ENCODE assay signal across 22 cellular contexts in the genomic region with DNA sequence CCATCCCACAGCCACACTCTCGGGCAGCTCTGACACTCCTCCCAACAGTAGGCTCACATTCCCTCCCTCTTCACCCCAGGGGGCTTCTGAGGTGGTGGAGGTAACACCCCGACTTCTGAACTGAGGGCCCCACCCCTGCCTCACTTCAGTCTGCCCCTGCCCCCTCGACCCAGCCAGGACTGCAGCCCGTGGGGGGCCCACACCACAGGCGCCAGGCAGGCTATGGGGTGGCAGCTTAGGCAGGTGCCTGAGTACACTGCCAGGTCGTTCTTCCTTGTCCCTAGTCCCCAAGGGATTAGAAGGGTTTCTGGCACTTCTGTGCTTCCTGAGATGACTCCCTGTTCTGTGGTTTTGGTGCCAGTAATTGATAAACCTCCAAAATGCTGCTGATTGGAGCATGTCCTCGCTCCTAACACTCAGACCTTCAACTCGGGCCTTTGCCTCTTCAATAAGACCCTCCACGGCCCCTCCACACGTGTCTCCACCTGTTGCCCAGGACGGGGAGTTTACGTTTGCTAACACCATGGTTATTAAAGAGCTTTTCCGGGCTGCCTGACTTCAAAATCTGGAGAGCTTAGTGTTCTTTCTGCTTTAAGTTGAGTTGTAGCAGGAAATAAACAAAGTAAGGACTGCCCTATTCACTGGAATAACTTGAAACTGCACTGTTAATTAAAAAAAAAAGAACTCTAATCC. TPM values are rescaled to one million over a fixed set of nuclear protein-coding genes. Genes with fewer than 3 reads are reported as not detected.
DNase-seq lines count a peak whose midpoint lies in the region; ATAC-seq, FAIRE-seq and TF ChIP-seq lines count a peak whose summit lies in the region.
"Had no signal": no experiment of that assay in that cellular context is flagged by ENCODE, and none has a peak within 500 bp of the region (broad histone marks: within the 10 kb centered on the region; RNA-seq: fewer than 3 reads in every experiment).

No MANE protein-coding gene starts in this region.

- DNase-seq in NCI-H2171 treated with DMSO at 0.1 percent for 48 hours (lab: John Stamatoyannopoulos, UW) (peak; percentile 15), NCI-H2171 (lab: John Stamatoyannopoulos, UW) (no peak), Panc1 (ENCODE audit: low read depth, low spot score) (no peak), left lung (no peak), upper lobe of right lung (no peak), globus pallidus (ENCODE audit: low spot score) (no peak), Right ventricle myocardium superior (no peak), D721Med (ENCODE audit: insufficient read length, low spot score) (no peak)
- DNase-seq: Calu3, foreskin melanocyte, islet precursor cell, NCI-H1694 treated with DMSO at 0.1 percent for 48 hours, NCI-H524 had no signal

- H3K36me3 ChIP-seq in Panc1 (ENCODE audit: control insufficient read depth, insufficient read depth, low read length) (no peaks in the 10 kb centered on the region), left lung (no peaks in the 10 kb centered on the region), upper lobe of right lung (no peaks in the 10 kb centered on the region)
- H3K36me3 ChIP-seq: tibial nerve had no signal

- no peak for TF ChIP-seq CTCF in Panc1 (IDR thresholded peaks at IDR 0.05)
- no peak for TF ChIP-seq CTCF in left lung (IDR thresholded peaks at IDR 0.05)
- no peak for TF ChIP-seq CTCF in upper lobe of right lung (IDR thresholded peaks at IDR 0.05)
- no peak for TF ChIP-seq CTCF in D721Med (IDR thresholded peaks at IDR 0.05; ENCODE audit: insufficient read depth, missing control alignments)

- H3K4me3 ChIP-seq in Panc1 (ENCODE audit: low read depth in 2 of 2, low read length in 2 of 2) (no peak overlapping the region), left lung (no peak overlapping the region), upper lobe of right lung (no peak overlapping the region)
- H3K4me3 ChIP-seq: smooth muscle cell, tibial nerve had no signal

- BruUV-seq in Panc1 (replicated peaks; lab: Mats Ljungman, UMichigan) = no TSS peak

- ATAC-seq in Panc1 (0 out of 2 replicates have a peak, but pooled peaks have one; percentile 51), left lung (peak; percentile 81), upper lobe of right lung (peak; percentile 72), Right ventricle myocardium superior (ENCODE audit: poor library complexity) (no peak)
- ATAC-seq: activated naive CD4-positive, alpha-beta T cell treated with anti-CD3 and anti-CD28 coated beads, Interleukin-2, amount 50 U/mL, for 72 hours; SK-N-SH treated with all-trans-retinoic acid at 6 μM for 48 hours had no signal

- H3K9me3 ChIP-seq in Panc1 (ENCODE audit: control insufficient read depth, insufficient read depth, low read depth, low read length) (no peaks in the 10 kb centered on the region), left lung (no peaks in the 10 kb centered on the region), upper lobe of right lung (no peaks in the 10 kb centered on the region)
- H3K9me3 ChIP-seq: tibial nerve had no signal

- FAIRE-seq in D721Med (lab: Jason Lieb, UNC) = no peak
- FAIRE-seq: astrocyte, HTR-8/SVneo had no signal

- no peaks in the 10 kb centered on the region for H3K27me3 ChIP-seq in Panc1 (ENCODE audit: control insufficient read depth, insufficient read depth, low read length)
- H3K27me3 ChIP-seq in left lung = no peaks in the 10 kb centered on the region
- no peaks in the 10 kb centered on the region for H3K27me3 ChIP-seq in upper lobe of right lung
- H3K27me3 ChIP-seq: tibial nerve had no signal

- CTCF ChIA-PET in Panc1 (lab: Charles Lee) = no interaction called here

- POLR2A ChIA-PET in Panc1 (lab: Charles Lee) = interaction anchor here (0.5 kb wide), 1 partner anchor 43 kb away, joined by 4 read pairs; no protein-coding TSS in a partner anchor

- no peaks in the 10 kb centered on the region for H3K4me1 ChIP-seq in Panc1 (ENCODE audit: control insufficient read depth, insufficient read depth, low read length)
- no peaks in the 10 kb centered on the region for H3K4me1 ChIP-seq in left lung
- H3K4me1 ChIP-seq in upper lobe of right lung = no peaks in the 10 kb centered on the region
- H3K4me1 ChIP-seq: tibial nerve had no signal

- in situ Hi-C loops in Panc1 (cut with HindIII; ENCODE audit: low pct_unique_long_range_greater_than_20kb, low sequenced_read_pairs) = no loop called here

- H3K27ac ChIP-seq in Panc1 (ENCODE audit: low read length) (no peak overlapping the region), left lung (peak overlapping the region; percentile 23 to 44), upper lobe of right lung (peak overlapping the region; percentile 71)
- H3K27ac ChIP-seq: epithelial cell of prostate, KMS-11, RWPE1, tibial nerve had no signal

- intact Hi-C loops in Panc1 (cut with micrococcal nuclease; ENCODE audit: unreplicated experiment) = no loop called here
- intact Hi-C loops in left lung (cut with DNase I) = no loop called here
- intact Hi-C loops in upper lobe of right lung (cut with DNase I) = no loop called here
- intact Hi-C loops in Right ventricle myocardium superior (cut with DNase I) = no loop called here

RNA-seq across cellular contexts. Expression of a gene that starts 23.8 kb away (rescaled TPM):
- total RNA-seq in Panc1 (2021; ENCODE audit: unreplicated experiment) (87.0 TPM), left lung (100 to 1,000 TPM; 121 to 122 TPM), upper lobe of right lung (126 TPM), Right ventricle myocardium superior (59.9 TPM)
- polyA plus RNA-seq in Panc1 (2012; ENCODE audit: insufficient read length) = 35.9 TPM

RNA-seq across cellular contexts. Expression of a gene that starts 33.0 kb away (rescaled TPM):
- total RNA-seq in Panc1 (2021; ENCODE audit: unreplicated experiment) = 79.5 TPM
- polyA plus RNA-seq in Panc1 (2012; ENCODE audit: insufficient read length) = 66.5 TPM
- total RNA-seq in left lung = 10 to 100 TPM; 33.2 to 46.9 TPM
- 36.5 TPM for total RNA-seq in upper lobe of right lung
- 24.7 TPM for total RNA-seq in Right ventricle myocardium superior
